Comparison of ENCODE assay signal across 8 cellular contexts in genomic region chr6:45302832-45303231, GRCh38.
"Had no signal": no experiment of that assay in that cellular context is flagged by ENCODE, and none has a peak within 500 bp of the region (broad histone marks: within the 10 kb centered on the region; RNA-seq: fewer than 3 reads in every experiment).

No MANE protein-coding gene starts in this region.

- H3K36me3 ChIP-seq: HAP-1 had no signal

- ATAC-seq: HCT116 had no signal

- H3K27ac ChIP-seq: GM23248 had no signal

- H3K4me3 Mint-ChIP-seq: HFFc6 had no signal

- DNase-seq: GM23248, GOT3, H7, HFFc6, IMR-90, KBM-7 had no signal

- H3K27ac Mint-ChIP-seq: HFFc6 had no signal
